Comparison of ENCODE assay signal across 14 cellular contexts in the genomic region with DNA sequence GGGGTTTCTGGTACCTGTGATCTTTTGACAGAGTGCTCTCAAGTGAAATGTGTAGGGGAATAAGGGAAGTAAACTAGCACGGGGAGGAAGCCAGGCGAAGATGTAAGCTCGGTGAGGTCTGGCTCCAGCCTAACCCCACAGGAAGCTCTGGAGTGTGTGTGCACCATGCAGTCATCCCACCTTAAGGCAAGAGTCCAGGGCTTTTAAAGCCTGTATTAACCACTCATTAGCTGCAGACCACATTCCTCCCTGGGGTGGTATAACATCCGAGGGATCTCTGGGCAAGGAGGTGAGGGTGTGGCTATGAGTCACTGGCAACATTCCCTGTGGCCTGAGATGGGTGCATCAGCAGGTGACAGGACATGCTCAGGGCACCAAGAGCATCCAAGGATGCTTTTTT. TPM values are rescaled to one million over a fixed set of nuclear protein-coding genes. Genes with fewer than 3 reads are reported as not detected.
DNase-seq lines count a peak whose midpoint lies in the region; ATAC-seq and TF ChIP-seq lines count a peak whose summit lies in the region.
"Had no signal": no experiment of that assay in that cellular context is flagged by ENCODE, and none has a peak within 500 bp of the region (broad histone marks: within the 10 kb centered on the region; RNA-seq: fewer than 3 reads in every experiment).

No MANE protein-coding gene starts in this region.

- no peaks in the 10 kb centered on the region for H4K20me1 ChIP-seq in PC-9 (ENCODE audit: insufficient read depth)

- peak overlapping the region; percentile 65 for H3K4me2 ChIP-seq in PC-9

- H3K27ac Mint-ChIP-seq in stimulated activated naive CD8-positive, alpha-beta T cell treated with anti-CD3 and anti-CD28 coated beads, Interleukin-15, Interleukin-2, amounts not matched to agents 100 ng/mL and 50 ng/mL, for 24 hours = peak overlapping the region; percentile 6
- H3K27ac Mint-ChIP-seq: immature natural killer cell had no signal

- TF ChIP-seq CTCF in PC-9 (conservative IDR thresholded peaks at IDR 0.05) = no peak
- no peak for TF ChIP-seq CTCF in foreskin keratinocyte (conservative IDR thresholded peaks at IDR 0.05)
- TF ChIP-seq CTCF in vagina (IDR thresholded peaks at IDR 0.05) = no peak
- no peak for TF ChIP-seq CTCF in spleen (IDR thresholded peaks at IDR 0.05 in 8 of 11, conservative IDR thresholded peaks at IDR 0.05 in 3 of 11)

- no peaks in the 10 kb centered on the region for H3K36me3 Mint-ChIP-seq in stimulated activated naive CD8-positive, alpha-beta T cell treated with anti-CD3 and anti-CD28 coated beads, Interleukin-15, Interleukin-2, amounts not matched to agents 100 ng/mL and 50 ng/mL, for 24 hours (ENCODE audit: low read depth)
- H3K36me3 Mint-ChIP-seq: immature natural killer cell had no signal

- H3K9me2 ChIP-seq in PC-9 (ENCODE audit: insufficient read depth) = no peaks in the 10 kb centered on the region

- no peaks in the 10 kb centered on the region for H3K79me2 ChIP-seq in PC-9 (ENCODE audit: low read depth)

- intact Hi-C loops in PC-9 (cut with micrococcal nuclease; ENCODE audit: unreplicated experiment) (loop anchor here (1.0 to 2.0 kb wide), 2 partner anchors 12 to 325 kb away; no protein-coding TSS in a partner anchor), vagina (cut with DNase I) (no loop called here), spleen (cut with DNase I; ENCODE audit: low total_unique reads) (no loop called here)

- peak overlapping the region; percentile 96 for H3K27ac ChIP-seq in PC-9
- H3K27ac ChIP-seq in foreskin keratinocyte = no peak overlapping the region
- no peak overlapping the region for H3K27ac ChIP-seq in vagina
- H3K27ac ChIP-seq in spleen = no peak overlapping the region
- H3K27ac ChIP-seq: body of pancreas, neutrophil had no signal

- peak overlapping the region; percentile 15; the same call in 1 of the 2 replicates for H3K4me3 ChIP-seq in PC-9
- H3K4me3 ChIP-seq in vagina = no peak overlapping the region
- H3K4me3 ChIP-seq in spleen = no peak overlapping the region
- H3K4me3 ChIP-seq: body of pancreas had no signal

- BruUV-seq in PC-9 (replicated peaks; lab: Mats Ljungman, UMichigan) = no TSS peak

- H3K4me1 ChIP-seq in PC-9 (replicated peaks; ENCODE audit: insufficient read depth) (peaks cover 75% of the 10 kb centered on the region), foreskin keratinocyte (peaks cover 25% of the 10 kb centered on the region), vagina (no peaks in the 10 kb centered on the region), spleen (peaks cover 0 to 6% (median 0%) of the 10 kb centered on the region in 6 donors)
- H3K4me1 ChIP-seq: body of pancreas had no signal

- H2AFZ ChIP-seq in PC-9 = no peak overlapping the region

- H3K9me3 ChIP-seq in PC-9 (ENCODE audit: insufficient read depth, low read depth) (no peaks in the 10 kb centered on the region), vagina (no peaks in the 10 kb centered on the region), spleen (no peaks in the 10 kb centered on the region)
- H3K9me3 ChIP-seq: body of pancreas, neutrophil had no signal

- no peak overlapping the region for H3K4me3 Mint-ChIP-seq in stimulated activated naive CD8-positive, alpha-beta T cell treated with anti-CD3 and anti-CD28 coated beads, Interleukin-15, Interleukin-2, amounts not matched to agents 100 ng/mL and 50 ng/mL, for 24 hours
- H3K4me3 Mint-ChIP-seq: immature natural killer cell had no signal

- peaks cover 47% of the 10 kb centered on the region for H3F3A ChIP-seq in PC-9 (ENCODE audit: insufficient read depth, low read depth)

- DNase-seq in stimulated activated naive CD8-positive, alpha-beta T cell treated with anti-CD3 and anti-CD28 coated beads, Interleukin-15, Interleukin-2, amounts not matched to agents 100 U/mL and 50 U/mL, for 24 hours = no peak
- DNase-seq in PC-9 = peak; percentile 91 to 99
- peak; percentile 79 to 90 for DNase-seq in foreskin keratinocyte
- no peak for DNase-seq in vagina (ENCODE audit: extremely low spot score in 2 of 2)
- DNase-seq in spleen = no peak
- no peak for DNase-seq in stimulated activated CD4-positive, alpha-beta T cell treated with anti-CD3 and anti-CD28 coated beads, Interleukin-2, amount 100 ng/mL, for 48 hours
- DNase-seq: body of pancreas; immature natural killer cell; NCI-H2081; stimulated activated CD4-positive, alpha-beta T cell treated with anti-CD3 and anti-CD28 coated beads, Interleukin-15, amount 100 ng/mL, for 24 hours; stimulated activated naive CD4-positive, alpha-beta T cell had no signal

- H3K36me3 ChIP-seq in PC-9 (ENCODE audit: low read depth) (no peaks in the 10 kb centered on the region), vagina (no peaks in the 10 kb centered on the region), spleen (no peaks in the 10 kb centered on the region)
- H3K36me3 ChIP-seq: neutrophil had no signal

- CTCF ChIA-PET in PC-9 (lab: Charles Lee) = interaction anchor here (0.7 to 1.2 kb wide), 2 partner anchors 72 to 343 kb away, joined by 3 to 6 read pairs; no protein-coding TSS in a partner anchor

- POLR2A ChIA-PET in PC-9 (lab: Charles Lee; ENCODE audit: unreplicated experiment) = interaction anchor here (0.6 to 0.9 kb wide), 5 partner anchors 12 to 1600 kb away, joined by 3 to 25 read pairs (median 13); partner anchors contain the start of gene RANBP9

- WGBS in spleen, 5 donors = 15 to 44% (median 35%) methylated on average over 4 of the region's 4 CpGs

- no peaks in the 10 kb centered on the region for H3K27me3 Mint-ChIP-seq in stimulated activated naive CD8-positive, alpha-beta T cell treated with anti-CD3 and anti-CD28 coated beads, Interleukin-15, Interleukin-2, amounts not matched to agents 100 ng/mL and 50 ng/mL, for 24 hours

- H3K4me1 Mint-ChIP-seq in stimulated activated naive CD8-positive, alpha-beta T cell treated with anti-CD3 and anti-CD28 coated beads, Interleukin-15, Interleukin-2, amounts not matched to agents 100 ng/mL and 50 ng/mL, for 24 hours (ENCODE audit: low read depth) = peaks cover 45% of the 10 kb centered on the region

- ATAC-seq in stimulated activated naive CD8-positive, alpha-beta T cell treated with anti-CD3 and anti-CD28 coated beads, Interleukin-15, Interleukin-2, amounts not matched to agents 100 U/mL and 50 U/mL, for 24 hours = no peak
- ATAC-seq in foreskin keratinocyte = peak; percentile 79
- no peak for ATAC-seq in HG02885 (IDR thresholded peaks at IDR 0.05; ENCODE audit: poor library complexity, unreplicated experiment)
- ATAC-seq: body of pancreas had no signal

- no peaks in the 10 kb centered on the region for H3K27me3 ChIP-seq in PC-9 (ENCODE audit: insufficient read depth, low read depth)
- H3K27me3 ChIP-seq in foreskin keratinocyte = no peaks in the 10 kb centered on the region
- no peaks in the 10 kb centered on the region for H3K27me3 ChIP-seq in vagina
- no peaks in the 10 kb centered on the region for H3K27me3 ChIP-seq in spleen (replicated peaks in 1 of 7)
- H3K27me3 ChIP-seq: body of pancreas, neutrophil had no signal

- peaks cover 3% of the 10 kb centered on the region for H3K9me3 Mint-ChIP-seq in stimulated activated naive CD8-positive, alpha-beta T cell treated with anti-CD3 and anti-CD28 coated beads, Interleukin-15, Interleukin-2, amounts not matched to agents 100 ng/mL and 50 ng/mL, for 24 hours
- H3K9me3 Mint-ChIP-seq: immature natural killer cell had no signal

- TF ChIP-seq POLR2A in vagina (IDR thresholded peaks at IDR 0.05) = no peak
- TF ChIP-seq POLR2A in spleen (IDR thresholded peaks at IDR 0.05) = no peak

RNA-seq across cellular contexts. Expression of gene RANBP9, which starts 12.5 kb away (rescaled TPM):
- total RNA-seq in PC-9 (2021) (44.0 and 73.8 TPM in 2 replicates), foreskin keratinocyte (27.8 and 29.0 TPM in 2 replicates), vagina (50.6 TPM), spleen (10 to 100 TPM; 32.1 to 41.8 (median 37.4) TPM)
- polyA plus RNA-seq in foreskin keratinocyte (14.4 and 15.2 TPM in 2 replicates), spleen (10 to 100 TPM; 13.4 to 16.4 (median 14.5) TPM)

Comparison
In these comparisons a context has a peak if more than half of its experiments do, and no peak if none do; other contexts are left out.
1. DNase-seq: peak in PC-9 (2 of 2) and foreskin keratinocyte (2 of 2); none in stimulated activated naive CD8-positive, alpha-beta T cell treated with anti-CD3 and anti-CD28 coated beads, Interleukin-15, Interleukin-2, amounts not matched to agents 100 U/mL and 50 U/mL, for 24 hours (single experiment), vagina (0 of 2), spleen (single experiment) and stimulated activated CD4-positive, alpha-beta T cell treated with anti-CD3 and anti-CD28 coated beads, Interleukin-2, amount 100 ng/mL, for 48 hours (0 of 2).